1 cellular context compared by ENCODE assay signal in the genomic region with DNA sequence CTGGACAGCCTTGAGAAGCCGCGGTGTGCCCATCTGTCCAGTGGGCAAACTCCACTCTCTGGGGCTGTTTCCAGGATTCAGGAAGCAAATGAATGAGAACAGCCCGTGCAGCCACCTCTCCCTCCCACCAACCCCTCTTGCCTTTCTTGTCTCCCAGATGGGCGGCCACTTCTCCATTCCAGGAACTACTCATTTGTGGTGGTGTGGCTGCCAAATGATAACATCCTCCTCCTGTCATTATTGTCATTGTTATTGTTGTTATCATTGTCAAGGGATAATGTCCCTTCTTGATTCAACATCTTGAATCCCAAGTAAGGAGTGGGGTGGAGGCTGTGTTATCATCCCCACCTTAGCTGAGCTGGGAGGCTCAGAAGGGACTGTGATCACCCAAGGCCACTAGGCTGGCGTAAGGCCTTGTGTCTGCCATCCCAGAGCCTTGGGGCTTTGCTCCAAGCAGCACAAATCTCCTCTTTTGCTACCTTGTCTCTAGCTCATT.
TF ChIP-seq lines count a peak whose summit lies in the region.

No MANE protein-coding gene starts in this region.

TF ChIP-seq in K562, 482 proteins besides CTCF, POLR2A, EP300 and RAD21 (continued from another document and continues in another):
- TF ChIP-seq, protein P1, sequence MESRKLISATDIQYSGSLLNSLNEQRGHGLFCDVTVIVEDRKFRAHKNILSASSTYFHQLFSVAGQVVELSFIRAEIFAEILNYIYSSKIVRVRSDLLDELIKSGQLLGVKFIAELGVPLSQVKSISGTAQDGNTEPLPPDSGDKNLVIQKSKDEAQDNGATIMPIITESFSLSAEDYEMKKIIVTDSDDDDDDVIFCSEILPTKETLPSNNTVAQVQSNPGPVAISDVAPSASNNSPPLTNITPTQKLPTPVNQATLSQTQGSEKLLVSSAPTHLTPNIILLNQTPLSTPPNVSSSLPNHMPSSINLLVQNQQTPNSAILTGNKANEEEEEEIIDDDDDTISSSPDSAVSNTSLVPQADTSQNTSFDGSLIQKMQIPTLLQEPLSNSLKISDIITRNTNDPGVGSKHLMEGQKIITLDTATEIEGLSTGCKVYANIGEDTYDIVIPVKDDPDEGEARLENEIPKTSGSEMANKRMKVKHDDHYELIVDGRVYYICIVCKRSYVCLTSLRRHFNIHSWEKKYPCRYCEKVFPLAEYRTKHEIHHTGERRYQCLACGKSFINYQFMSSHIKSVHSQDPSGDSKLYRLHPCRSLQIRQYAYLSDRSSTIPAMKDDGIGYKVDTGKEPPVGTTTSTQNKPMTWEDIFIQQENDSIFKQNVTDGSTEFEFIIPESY (CRISPR knock-in tag; IDR thresholded peaks at IDR 0.05) = 0 out of 2 replicates have a peak, but pooled peaks have one; percentile 53
- TF ChIP-seq ASH1L (IDR thresholded peaks at IDR 0.05; ENCODE audit: borderline replicate concordance, low read depth, partially characterized antibody) (no peak), DPF2 (IDR thresholded peaks at IDR 0.05) (peak; percentile 58), NEUROD1 (IDR thresholded peaks at IDR 0.05; ENCODE audit: borderline replicate concordance, low read depth, low read length, partially characterized antibody) (no peak), RBM34 (IDR thresholded peaks at IDR 0.05; ENCODE audit: borderline replicate concordance, insufficient read depth, low read length) (no peak), ZNF324 (CRISPR knock-in tag; IDR thresholded peaks at IDR 0.05) (no peak), ZNF124 (CRISPR knock-in tag; IDR thresholded peaks at IDR 0.05) (no peak), DNMT1 (IDR thresholded peaks at IDR 0.05) (no peak), U2AF1 (optimal IDR thresholded peaks at IDR 0.05; ENCODE audit: low read depth, low read length) (no peak), ZNF436 (CRISPR knock-in tag; IDR thresholded peaks at IDR 0.05) (no peak), SRSF7 (optimal IDR thresholded peaks at IDR 0.05; ENCODE audit: low read depth, low read length) (no peak), RBBP5 (IDR thresholded peaks at IDR 0.05; ENCODE audit: borderline replicate concordance, insufficient read depth, low read length, poor library complexity, severe bottlenecking) (no peak), CHCHD3 (CRISPR knock-in tag; IDR thresholded peaks at IDR 0.05) (no peak), FOXJ3 (CRISPR knock-in tag; IDR thresholded peaks at IDR 0.05) (no peak), MEF2D (tag; conservative IDR thresholded peaks at IDR 0.05; ENCODE audit: low read depth) (no peak), CSDE1 (IDR thresholded peaks at IDR 0.05) (no peak), HDAC1 (IDR thresholded peaks at IDR 0.05) (peak; percentile 29 to 88; a peak in 3 of 4 replicates), ZNF830 (CRISPR knock-in tag; IDR thresholded peaks at IDR 0.05) (no peak), CC2D1A (IDR thresholded peaks at IDR 0.05) (no peak), POLR3G (IDR thresholded peaks at IDR 0.05; ENCODE audit: extremely low read depth, insufficient read length, insufficient replicate concordance) (no peak), MTA2 (IDR thresholded peaks at IDR 0.05; ENCODE audit: low read depth) (peak; percentile 74), MEIS2 (IDR thresholded peaks at IDR 0.05; ENCODE audit: partially characterized antibody) (peak; percentile 92), ZNF212 (CRISPR knock-in tag; IDR thresholded peaks at IDR 0.05) (no peak), TEAD4 (IDR thresholded peaks at IDR 0.05; ENCODE audit: low read length) (peak; percentile 79), TEAD4 (CRISPR knock-in tag; IDR thresholded peaks at IDR 0.05; ENCODE audit: borderline replicate concordance) (no peak), MCM7 (IDR thresholded peaks at IDR 0.05) (no peak)
- TF ChIP-seq, protein P2, sequence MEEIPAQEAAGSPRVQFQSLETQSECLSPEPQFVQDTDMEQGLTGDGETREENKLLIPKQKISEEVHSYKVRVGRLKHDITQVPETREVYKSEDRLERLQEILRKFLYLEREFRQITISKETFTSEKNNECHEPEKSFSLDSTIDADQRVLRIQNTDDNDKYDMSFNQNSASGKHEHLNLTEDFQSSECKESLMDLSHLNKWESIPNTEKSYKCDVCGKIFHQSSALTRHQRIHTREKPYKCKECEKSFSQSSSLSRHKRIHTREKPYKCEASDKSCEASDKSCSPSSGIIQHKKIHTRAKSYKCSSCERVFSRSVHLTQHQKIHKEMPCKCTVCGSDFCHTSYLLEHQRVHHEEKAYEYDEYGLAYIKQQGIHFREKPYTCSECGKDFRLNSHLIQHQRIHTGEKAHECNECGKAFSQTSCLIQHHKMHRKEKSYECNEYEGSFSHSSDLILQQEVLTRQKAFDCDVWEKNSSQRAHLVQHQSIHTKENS (CRISPR knock-in tag; IDR thresholded peaks at IDR 0.05) = no peak
- TF ChIP-seq, protein P3, sequence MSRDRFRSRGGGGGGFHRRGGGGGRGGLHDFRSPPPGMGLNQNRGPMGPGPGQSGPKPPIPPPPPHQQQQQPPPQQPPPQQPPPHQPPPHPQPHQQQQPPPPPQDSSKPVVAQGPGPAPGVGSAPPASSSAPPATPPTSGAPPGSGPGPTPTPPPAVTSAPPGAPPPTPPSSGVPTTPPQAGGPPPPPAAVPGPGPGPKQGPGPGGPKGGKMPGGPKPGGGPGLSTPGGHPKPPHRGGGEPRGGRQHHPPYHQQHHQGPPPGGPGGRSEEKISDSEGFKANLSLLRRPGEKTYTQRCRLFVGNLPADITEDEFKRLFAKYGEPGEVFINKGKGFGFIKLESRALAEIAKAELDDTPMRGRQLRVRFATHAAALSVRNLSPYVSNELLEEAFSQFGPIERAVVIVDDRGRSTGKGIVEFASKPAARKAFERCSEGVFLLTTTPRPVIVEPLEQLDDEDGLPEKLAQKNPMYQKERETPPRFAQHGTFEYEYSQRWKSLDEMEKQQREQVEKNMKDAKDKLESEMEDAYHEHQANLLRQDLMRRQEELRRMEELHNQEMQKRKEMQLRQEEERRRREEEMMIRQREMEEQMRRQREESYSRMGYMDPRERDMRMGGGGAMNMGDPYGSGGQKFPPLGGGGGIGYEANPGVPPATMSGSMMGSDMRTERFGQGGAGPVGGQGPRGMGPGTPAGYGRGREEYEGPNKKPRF (IDR thresholded peaks at IDR 0.05; ENCODE audit: low read depth, low read length) = no peak
- TF ChIP-seq, protein P4, sequence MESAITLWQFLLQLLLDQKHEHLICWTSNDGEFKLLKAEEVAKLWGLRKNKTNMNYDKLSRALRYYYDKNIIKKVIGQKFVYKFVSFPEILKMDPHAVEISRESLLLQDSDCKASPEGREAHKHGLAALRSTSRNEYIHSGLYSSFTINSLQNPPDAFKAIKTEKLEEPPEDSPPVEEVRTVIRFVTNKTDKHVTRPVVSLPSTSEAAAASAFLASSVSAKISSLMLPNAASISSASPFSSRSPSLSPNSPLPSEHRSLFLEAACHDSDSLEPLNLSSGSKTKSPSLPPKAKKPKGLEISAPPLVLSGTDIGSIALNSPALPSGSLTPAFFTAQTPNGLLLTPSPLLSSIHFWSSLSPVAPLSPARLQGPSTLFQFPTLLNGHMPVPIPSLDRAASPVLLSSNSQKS (CRISPR knock-in tag; IDR thresholded peaks at IDR 0.05) = no peak
- TF ChIP-seq, protein P5, sequence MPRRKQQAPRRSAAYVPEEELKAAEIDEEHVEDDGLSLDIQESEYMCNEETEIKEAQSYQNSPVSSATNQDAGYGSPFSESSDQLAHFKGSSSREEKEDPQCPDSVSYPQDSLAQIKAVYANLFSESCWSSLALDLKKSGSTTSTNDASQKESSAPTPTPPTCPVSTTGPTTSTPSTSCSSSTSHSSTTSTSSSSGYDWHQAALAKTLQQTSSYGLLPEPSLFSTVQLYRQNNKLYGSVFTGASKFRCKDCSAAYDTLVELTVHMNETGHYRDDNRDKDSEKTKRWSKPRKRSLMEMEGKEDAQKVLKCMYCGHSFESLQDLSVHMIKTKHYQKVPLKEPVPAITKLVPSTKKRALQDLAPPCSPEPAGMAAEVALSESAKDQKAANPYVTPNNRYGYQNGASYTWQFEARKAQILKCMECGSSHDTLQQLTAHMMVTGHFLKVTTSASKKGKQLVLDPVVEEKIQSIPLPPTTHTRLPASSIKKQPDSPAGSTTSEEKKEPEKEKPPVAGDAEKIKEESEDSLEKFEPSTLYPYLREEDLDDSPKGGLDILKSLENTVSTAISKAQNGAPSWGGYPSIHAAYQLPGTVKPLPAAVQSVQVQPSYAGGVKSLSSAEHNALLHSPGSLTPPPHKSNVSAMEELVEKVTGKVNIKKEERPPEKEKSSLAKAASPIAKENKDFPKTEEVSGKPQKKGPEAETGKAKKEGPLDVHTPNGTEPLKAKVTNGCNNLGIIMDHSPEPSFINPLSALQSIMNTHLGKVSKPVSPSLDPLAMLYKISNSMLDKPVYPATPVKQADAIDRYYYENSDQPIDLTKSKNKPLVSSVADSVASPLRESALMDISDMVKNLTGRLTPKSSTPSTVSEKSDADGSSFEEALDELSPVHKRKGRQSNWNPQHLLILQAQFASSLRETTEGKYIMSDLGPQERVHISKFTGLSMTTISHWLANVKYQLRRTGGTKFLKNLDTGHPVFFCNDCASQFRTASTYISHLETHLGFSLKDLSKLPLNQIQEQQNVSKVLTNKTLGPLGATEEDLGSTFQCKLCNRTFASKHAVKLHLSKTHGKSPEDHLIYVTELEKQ (CRISPR knock-in tag; IDR thresholded peaks at IDR 0.05) = no peak
- TF ChIP-seq, protein P6, sequence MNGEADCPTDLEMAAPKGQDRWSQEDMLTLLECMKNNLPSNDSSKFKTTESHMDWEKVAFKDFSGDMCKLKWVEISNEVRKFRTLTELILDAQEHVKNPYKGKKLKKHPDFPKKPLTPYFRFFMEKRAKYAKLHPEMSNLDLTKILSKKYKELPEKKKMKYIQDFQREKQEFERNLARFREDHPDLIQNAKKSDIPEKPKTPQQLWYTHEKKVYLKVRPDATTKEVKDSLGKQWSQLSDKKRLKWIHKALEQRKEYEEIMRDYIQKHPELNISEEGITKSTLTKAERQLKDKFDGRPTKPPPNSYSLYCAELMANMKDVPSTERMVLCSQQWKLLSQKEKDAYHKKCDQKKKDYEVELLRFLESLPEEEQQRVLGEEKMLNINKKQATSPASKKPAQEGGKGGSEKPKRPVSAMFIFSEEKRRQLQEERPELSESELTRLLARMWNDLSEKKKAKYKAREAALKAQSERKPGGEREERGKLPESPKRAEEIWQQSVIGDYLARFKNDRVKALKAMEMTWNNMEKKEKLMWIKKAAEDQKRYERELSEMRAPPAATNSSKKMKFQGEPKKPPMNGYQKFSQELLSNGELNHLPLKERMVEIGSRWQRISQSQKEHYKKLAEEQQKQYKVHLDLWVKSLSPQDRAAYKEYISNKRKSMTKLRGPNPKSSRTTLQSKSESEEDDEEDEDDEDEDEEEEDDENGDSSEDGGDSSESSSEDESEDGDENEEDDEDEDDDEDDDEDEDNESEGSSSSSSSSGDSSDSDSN (IDR thresholded peaks at IDR 0.05; ENCODE audit: borderline replicate concordance in 1 of 2, low read depth in 2 of 2, low read length in 2 of 2) = peak; percentile 53 to 65; a peak in 1 of 4 replicates
- TF ChIP-seq, protein P7, sequence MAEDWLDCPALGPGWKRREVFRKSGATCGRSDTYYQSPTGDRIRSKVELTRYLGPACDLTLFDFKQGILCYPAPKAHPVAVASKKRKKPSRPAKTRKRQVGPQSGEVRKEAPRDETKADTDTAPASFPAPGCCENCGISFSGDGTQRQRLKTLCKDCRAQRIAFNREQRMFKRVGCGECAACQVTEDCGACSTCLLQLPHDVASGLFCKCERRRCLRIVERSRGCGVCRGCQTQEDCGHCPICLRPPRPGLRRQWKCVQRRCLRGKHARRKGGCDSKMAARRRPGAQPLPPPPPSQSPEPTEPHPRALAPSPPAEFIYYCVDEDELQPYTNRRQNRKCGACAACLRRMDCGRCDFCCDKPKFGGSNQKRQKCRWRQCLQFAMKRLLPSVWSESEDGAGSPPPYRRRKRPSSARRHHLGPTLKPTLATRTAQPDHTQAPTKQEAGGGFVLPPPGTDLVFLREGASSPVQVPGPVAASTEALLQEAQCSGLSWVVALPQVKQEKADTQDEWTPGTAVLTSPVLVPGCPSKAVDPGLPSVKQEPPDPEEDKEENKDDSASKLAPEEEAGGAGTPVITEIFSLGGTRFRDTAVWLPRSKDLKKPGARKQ (CRISPR knock-in tag; IDR thresholded peaks at IDR 0.05) = no peak
- TF ChIP-seq, protein P8, sequence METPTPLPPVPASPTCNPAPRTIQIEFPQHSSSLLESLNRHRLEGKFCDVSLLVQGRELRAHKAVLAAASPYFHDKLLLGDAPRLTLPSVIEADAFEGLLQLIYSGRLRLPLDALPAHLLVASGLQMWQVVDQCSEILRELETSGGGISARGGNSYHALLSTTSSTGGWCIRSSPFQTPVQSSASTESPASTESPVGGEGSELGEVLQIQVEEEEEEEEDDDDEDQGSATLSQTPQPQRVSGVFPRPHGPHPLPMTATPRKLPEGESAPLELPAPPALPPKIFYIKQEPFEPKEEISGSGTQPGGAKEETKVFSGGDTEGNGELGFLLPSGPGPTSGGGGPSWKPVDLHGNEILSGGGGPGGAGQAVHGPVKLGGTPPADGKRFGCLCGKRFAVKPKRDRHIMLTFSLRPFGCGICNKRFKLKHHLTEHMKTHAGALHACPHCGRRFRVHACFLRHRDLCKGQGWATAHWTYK (CRISPR knock-in tag; IDR thresholded peaks at IDR 0.05) = no peak
- TF ChIP-seq, protein P9, sequence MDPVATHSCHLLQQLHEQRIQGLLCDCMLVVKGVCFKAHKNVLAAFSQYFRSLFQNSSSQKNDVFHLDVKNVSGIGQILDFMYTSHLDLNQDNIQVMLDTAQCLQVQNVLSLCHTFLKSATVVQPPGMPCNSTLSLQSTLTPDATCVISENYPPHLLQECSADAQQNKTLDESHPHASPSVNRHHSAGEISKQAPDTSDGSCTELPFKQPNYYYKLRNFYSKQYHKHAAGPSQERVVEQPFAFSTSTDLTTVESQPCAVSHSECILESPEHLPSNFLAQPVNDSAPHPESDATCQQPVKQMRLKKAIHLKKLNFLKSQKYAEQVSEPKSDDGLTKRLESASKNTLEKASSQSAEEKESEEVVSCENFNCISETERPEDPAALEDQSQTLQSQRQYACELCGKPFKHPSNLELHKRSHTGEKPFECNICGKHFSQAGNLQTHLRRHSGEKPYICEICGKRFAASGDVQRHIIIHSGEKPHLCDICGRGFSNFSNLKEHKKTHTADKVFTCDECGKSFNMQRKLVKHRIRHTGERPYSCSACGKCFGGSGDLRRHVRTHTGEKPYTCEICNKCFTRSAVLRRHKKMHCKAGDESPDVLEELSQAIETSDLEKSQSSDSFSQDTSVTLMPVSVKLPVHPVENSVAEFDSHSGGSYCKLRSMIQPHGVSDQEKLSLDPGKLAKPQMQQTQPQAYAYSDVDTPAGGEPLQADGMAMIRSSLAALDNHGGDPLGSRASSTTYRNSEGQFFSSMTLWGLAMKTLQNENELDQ (CRISPR knock-in tag; IDR thresholded peaks at IDR 0.05; ENCODE audit: borderline replicate concordance) = no peak
